In genomic region chrX:56733459-56734046, GRCh38 we compare ENCODE assay signal across 8 cellular contexts. TPM values are rescaled to one million over a fixed set of nuclear protein-coding genes. Genes with fewer than 3 reads are reported as not detected.
DNase-seq lines count a peak whose midpoint lies in the region; ATAC-seq and TF ChIP-seq lines count a peak whose summit lies in the region.
"Had no signal": no experiment of that assay in that cellular context is flagged by ENCODE, and none has a peak within 500 bp of the region (broad histone marks: within the 10 kb centered on the region; RNA-seq: fewer than 3 reads in every experiment).

No MANE protein-coding gene starts in this region.

- no peak overlapping the region for H3K4me3 Mint-ChIP-seq in activated T-helper 2 cell treated with anti-CD3 and anti-CD28 coated beads, Interferon-gamma antibody, Interleukin-2, Interleukin-4, amounts not matched to agents 10 μg/mL and 5 μg/mL and 100 μg/mL, durations not matched to agents 14 hours and 24 hours and 36 hours (ENCODE audit: low read depth)
- H3K4me3 Mint-ChIP-seq: central memory CD8-positive, alpha-beta T cell had no signal

- DNase-seq in GM10248 (ENCODE audit: extremely low spot score), result peak; percentile 23
- peak; percentile 74 for DNase-seq in OCI-M1 (lab: John Stamatoyannopoulos, UW)
- peak; percentile 12 for DNase-seq in activated T-helper 2 cell treated with anti-CD3 and anti-CD28 coated beads, Interferon-gamma antibody, Interleukin-2, Interleukin-4, amounts not matched to agents 10 μg/mL and 5 μg/mL and 100 μg/mL, durations not matched to agents 14 hours and 24 hours and 36 hours (ENCODE audit: low spot score)
- peak; percentile 17 for DNase-seq in germinal center (ENCODE audit: low spot score)
- DNase-seq in retina, result peak; percentile 37

- POLR2A ChIA-PET in GM10248 (lab: Yijun Ruan, JAX), result no interaction called here

- H3K4me1 Mint-ChIP-seq in activated T-helper 2 cell treated with anti-CD3 and anti-CD28 coated beads, Interferon-gamma antibody, Interleukin-2, Interleukin-4, amounts not matched to agents 10 μg/mL and 5 μg/mL and 100 μg/mL, durations not matched to agents 14 hours and 24 hours and 36 hours (ENCODE audit: low read depth), result peaks cover 18% of the 10 kb centered on the region

- no peaks in the 10 kb centered on the region for H3K27me3 Mint-ChIP-seq in activated T-helper 2 cell treated with anti-CD3 and anti-CD28 coated beads, Interferon-gamma antibody, Interleukin-2, Interleukin-4, amounts not matched to agents 10 μg/mL and 5 μg/mL and 100 μg/mL, durations not matched to agents 14 hours and 24 hours and 36 hours (ENCODE audit: low read depth)
- H3K27me3 Mint-ChIP-seq: central memory CD8-positive, alpha-beta T cell had no signal

- peaks cover 16% of the 10 kb centered on the region for H3K36me3 Mint-ChIP-seq in activated T-helper 2 cell treated with anti-CD3 and anti-CD28 coated beads, Interferon-gamma antibody, Interleukin-2, Interleukin-4, amounts not matched to agents 10 μg/mL and 5 μg/mL and 100 μg/mL, durations not matched to agents 14 hours and 24 hours and 36 hours (ENCODE audit: low read depth)

- intact Hi-C loops in activated T-helper 2 cell treated with anti-CD3 and anti-CD28 coated beads, Interferon-gamma antibody, Interleukin-2, Interleukin-4, amounts not matched to agents 10 μg/mL and 5 μg/mL and 100 μg/mL, durations not matched to agents 14 hours and 24 hours and 36 hours (cut with micrococcal nuclease), result loop anchor here (5.0 kb wide), 1 partner anchor 466 kb away; no protein-coding TSS in a partner anchor

- peak; percentile 44 for TF ChIP-seq CTCF in GM10248 (IDR thresholded peaks at IDR 0.05; ENCODE audit: control extremely low read depth, extremely low read depth, low read depth, missing control alignments)

- H3K27ac Mint-ChIP-seq in activated T-helper 2 cell treated with anti-CD3 and anti-CD28 coated beads, Interferon-gamma antibody, Interleukin-2, Interleukin-4, amounts not matched to agents 10 μg/mL and 5 μg/mL and 100 μg/mL, durations not matched to agents 14 hours and 24 hours and 36 hours, result peak overlapping the region; percentile 62

- ATAC-seq in HG02763 (IDR thresholded peaks at IDR 0.05; ENCODE audit: unreplicated experiment) (peak; percentile 43), GM21619 (IDR thresholded peaks at IDR 0.05; ENCODE audit: unreplicated experiment) (no peak)

- CTCF ChIA-PET in GM10248 (lab: Yijun Ruan, JAX), result interaction anchor here (0.8 to 2.1 kb wide), 6 partner anchors 11 to 1008 kb away, joined by 3 to 9 read pairs (median 4); no protein-coding TSS in a partner anchor

- no peaks in the 10 kb centered on the region for H3K9me3 Mint-ChIP-seq in activated T-helper 2 cell treated with anti-CD3 and anti-CD28 coated beads, Interferon-gamma antibody, Interleukin-2, Interleukin-4, amounts not matched to agents 10 μg/mL and 5 μg/mL and 100 μg/mL, durations not matched to agents 14 hours and 24 hours and 36 hours
- H3K9me3 Mint-ChIP-seq: central memory CD8-positive, alpha-beta T cell had no signal

RNA-seq across cellular contexts. Expression of gene NBDY, which starts 4.5 kb away (rescaled TPM):
- 33.9 and 36.5 TPM in 2 replicates for total RNA-seq in activated T-helper 2 cell treated with anti-CD3 and anti-CD28 coated beads, Interferon-gamma antibody, Interleukin-2, Interleukin-4, amounts not matched to agents 10 μg/mL and 5 μg/mL and 100 μg/mL, durations not matched to agents 14 hours and 24 hours and 36 hours

Comparison
In these comparisons a context has a peak if more than half of its experiments do, and no peak if none do; other contexts are left out.
1. DNase-seq: peak in every context shown above with its lines; median percentile 74 in OCI-M1; 37 in retina; 23 in GM10248; 17 in germinal center; 12 in activated T-helper 2 cell treated with anti-CD3 and anti-CD28 coated beads, Interferon-gamma antibody, Interleukin-2, Interleukin-4, amounts not matched to agents 10 μg/mL and 5 μg/mL and 100 μg/mL, durations not matched to agents 14 hours and 24 hours and 36 hours.